Comparison of ENCODE assay signal across 1 cellular context in the genomic region with DNA sequence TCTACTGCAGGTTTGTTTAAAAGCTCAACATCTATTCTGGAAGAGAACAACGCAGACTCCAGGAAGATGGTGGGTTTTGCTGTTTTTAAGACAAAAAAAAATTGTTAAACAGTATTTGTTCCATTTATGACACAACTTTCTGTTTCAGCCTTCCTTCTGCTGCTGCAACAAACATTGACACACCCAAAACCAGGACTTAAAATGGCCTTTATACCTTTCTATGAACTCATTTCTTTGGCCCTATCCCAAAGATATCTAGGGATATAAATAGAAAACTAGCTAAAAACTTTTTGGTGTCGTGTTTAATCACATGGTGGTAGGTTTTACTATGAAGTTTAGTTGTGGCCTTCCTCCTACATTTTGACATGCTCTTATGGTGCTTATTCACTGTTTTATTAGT.
TF ChIP-seq lines count a peak whose summit lies in the region.

No MANE protein-coding gene starts in this region.

TF ChIP-seq in H1, 55 proteins besides CTCF, POLR2A, EP300 and RAD21:
- TF ChIP-seq SRF (IDR thresholded peaks at IDR 0.05; ENCODE audit: low read depth, low read length) = no peak
- TF ChIP-seq CBX8 (IDR thresholded peaks at IDR 0.05; ENCODE audit: borderline replicate concordance, low read depth, low read length) = no peak
- TF ChIP-seq CREB1 (IDR thresholded peaks at IDR 0.05) = no peak
- TF ChIP-seq TEAD4 (IDR thresholded peaks at IDR 0.05; ENCODE audit: low read depth, low read length) = no peak
- no peak for TF ChIP-seq JUN (IDR thresholded peaks at IDR 0.05; ENCODE audit: low read depth, low read length)
- no peak for TF ChIP-seq ASH2L (IDR thresholded peaks at IDR 0.05; ENCODE audit: low read length)
- TF ChIP-seq CBX5 (IDR thresholded peaks at IDR 0.05; ENCODE audit: low read depth, low read length) = no peak
- no peak for TF ChIP-seq SAP30 (IDR thresholded peaks at IDR 0.05; ENCODE audit: insufficient read depth, insufficient replicate concordance, low read length)
- TF ChIP-seq HDAC2 (IDR thresholded peaks at IDR 0.05; ENCODE audit: borderline replicate concordance in 1 of 2, low read depth in 2 of 2, low read length in 2 of 2) = no peak
